In genomic region chr6:4134841-4135664, GRCh38 we compare ENCODE assay signal across 1 cellular context.
TF ChIP-seq lines count a peak whose summit lies in the region.

Gene ECI2, minus strand, starts transcription at chr6:4135575. Its CDS starts 15 bp downstream, at chr6:4135560.

TF ChIP-seq in HepG2, 621 proteins besides CTCF, POLR2A, EP300 and RAD21 (continued from another document and continues in another):
- no peak for TF ChIP-seq ZNF646 (CRISPR knock-in tag; IDR thresholded peaks at IDR 0.05)
- TF ChIP-seq ZNF414 (CRISPR knock-in tag; IDR thresholded peaks at IDR 0.05): no peak
- TF ChIP-seq ZNF24 (IDR thresholded peaks at IDR 0.05): no peak
- TF ChIP-seq ZNF121 (CRISPR knock-in tag; IDR thresholded peaks at IDR 0.05): no peak; the same call in 1 of the 2 replicates
- TF ChIP-seq PCBP1 (IDR thresholded peaks at IDR 0.05; ENCODE audit: borderline replicate concordance, low read depth, low read length): peak; percentile 59; the same call in 1 of the 2 replicates
- peak; percentile 87 for TF ChIP-seq YY1 (IDR thresholded peaks at IDR 0.05; ENCODE audit: insufficient read depth, insufficient replicate concordance, low read depth, low read length)
- TF ChIP-seq UBTF (CRISPR knock-in tag; IDR thresholded peaks at IDR 0.05): peak; percentile 96
- TF ChIP-seq ZNF446 (CRISPR knock-in tag; IDR thresholded peaks at IDR 0.05): 0 out of 2 replicates have a peak, but pooled peaks have one; percentile 31
- TF ChIP-seq ZNF44 (CRISPR knock-in tag; IDR thresholded peaks at IDR 0.05): no peak
- peak; percentile 75; the same call in 1 of the 2 replicates for TF ChIP-seq BCL3 (CRISPR knock-in tag; IDR thresholded peaks at IDR 0.05)
- peak; percentile 78 for TF ChIP-seq SAP130 (CRISPR knock-in tag; IDR thresholded peaks at IDR 0.05; ENCODE audit: low read depth)
- peak; percentile 31; the same call in 1 of the 2 replicates for TF ChIP-seq RARA (CRISPR knock-in tag; IDR thresholded peaks at IDR 0.05)
- TF ChIP-seq ZBTB8A (CRISPR knock-in tag; IDR thresholded peaks at IDR 0.05; ENCODE audit: borderline replicate concordance, low read depth): no peak
- TF ChIP-seq ZNF781 (CRISPR knock-in tag; IDR thresholded peaks at IDR 0.05; ENCODE audit: borderline replicate concordance, not compliant biosample characterization): peak; percentile 84
- TF ChIP-seq ZFP82 (CRISPR knock-in tag; IDR thresholded peaks at IDR 0.05; ENCODE audit: borderline replicate concordance): no peak; the same call in 1 of the 2 replicates
- peak; percentile 32; the same call in 1 of the 2 replicates for TF ChIP-seq THRA (CRISPR knock-in tag; IDR thresholded peaks at IDR 0.05; ENCODE audit: borderline replicate concordance)
- TF ChIP-seq MLLT10 (CRISPR knock-in tag; IDR thresholded peaks at IDR 0.05): no peak; the same call in 1 of the 2 replicates
- TF ChIP-seq AGO1 (IDR thresholded peaks at IDR 0.05; ENCODE audit: low read depth, low read length, poor library complexity, severe bottlenecking): peak; percentile 64
- peak; percentile 62; the same call in 1 of the 2 replicates for TF ChIP-seq HES4 (CRISPR knock-in tag; IDR thresholded peaks at IDR 0.05; ENCODE audit: borderline replicate concordance)
- TF ChIP-seq ZNF709 (CRISPR knock-in tag; IDR thresholded peaks at IDR 0.05): peak; percentile 76
- peak; percentile 86; the same call in 1 of the 2 replicates for TF ChIP-seq NFATC3 (CRISPR knock-in tag; IDR thresholded peaks at IDR 0.05)
- 0 out of 2 replicates have a peak, but pooled peaks have one; percentile 39 for TF ChIP-seq ZNF678 (CRISPR knock-in tag; IDR thresholded peaks at IDR 0.05)
- TF ChIP-seq CCDC6 (CRISPR knock-in tag; IDR thresholded peaks at IDR 0.05): peak; percentile 67
- TF ChIP-seq DMTF1 (CRISPR knock-in tag; IDR thresholded peaks at IDR 0.05): no peak
- TF ChIP-seq KDM5A (IDR thresholded peaks at IDR 0.05; ENCODE audit: borderline replicate concordance, low read length): peak; percentile 45
- no peak; the same call in none of the 2 replicates for TF ChIP-seq ZMYM4 (CRISPR knock-in tag; IDR thresholded peaks at IDR 0.05)
- TF ChIP-seq POLR2G (IDR thresholded peaks at IDR 0.05; ENCODE audit: low read depth, low read length): peak; percentile 82
- 0 out of 2 replicates have a peak, but pooled peaks have one; percentile 24 for TF ChIP-seq BRF2 (CRISPR knock-in tag; IDR thresholded peaks at IDR 0.05)
- TF ChIP-seq NFYC (CRISPR knock-in tag; IDR thresholded peaks at IDR 0.05): 0 out of 2 replicates have a peak, but pooled peaks have one; percentile 7
- TF ChIP-seq ZNF768 (CRISPR knock-in tag; IDR thresholded peaks at IDR 0.05): peak; percentile 72
- no peak for TF ChIP-seq TBX3 (IDR thresholded peaks at IDR 0.05; ENCODE audit: borderline replicate concordance)
- peak; percentile 71 for TF ChIP-seq ZNF280D (CRISPR knock-in tag; IDR thresholded peaks at IDR 0.05)
- 0 out of 2 replicates have a peak, but pooled peaks have one; percentile 38 for TF ChIP-seq ZNF556 (CRISPR knock-in tag; IDR thresholded peaks at IDR 0.05; ENCODE audit: borderline replicate concordance)
- TF ChIP-seq HOXA5 (CRISPR knock-in tag; IDR thresholded peaks at IDR 0.05): 0 out of 2 replicates have a peak, but pooled peaks have one; percentile 46
- TF ChIP-seq SALL2 (CRISPR knock-in tag; IDR thresholded peaks at IDR 0.05): peak; percentile 92
- TF ChIP-seq ATF5 (CRISPR knock-in tag; IDR thresholded peaks at IDR 0.05; ENCODE audit: low read depth): peak; percentile 65
- TF ChIP-seq ZEB1 (IDR thresholded peaks at IDR 0.05; ENCODE audit: insufficient replicate concordance, low read depth): no peak
- peak; percentile 87 for TF ChIP-seq ZNF772 (CRISPR knock-in tag; IDR thresholded peaks at IDR 0.05)
